ENCODE assay signal across 21 cellular contexts in genomic region chr11:69425895-69426544, GRCh38. TPM values are rescaled to one million over a fixed set of nuclear protein-coding genes. Genes with fewer than 3 reads are reported as not detected.
DNase-seq lines count a peak whose midpoint lies in the region; ATAC-seq and TF ChIP-seq lines count a peak whose summit lies in the region.
"Had no signal": no experiment of that assay in that cellular context is flagged by ENCODE, and none has a peak within 500 bp of the region (broad histone marks: within the 10 kb centered on the region; RNA-seq: fewer than 3 reads in every experiment).

No MANE protein-coding gene starts in this region.

- peaks cover 5% of the 10 kb centered on the region for H3K9me3 Mint-ChIP-seq in activated T-helper 17 cell treated with anti-CD3 and anti-CD28 coated beads, Interleukin-2, amount 50 U/mL, for 72 hours
- H3K9me3 Mint-ChIP-seq in progenitor cell of endocrine pancreas (ENCODE audit: low read depth) = peaks cover 7% of the 10 kb centered on the region

- H3K27ac ChIP-seq in gastrocnemius medialis = no peak overlapping the region
- H3K27ac ChIP-seq: breast epithelium, RWPE1, thoracic aorta had no signal

- no peak for TF ChIP-seq POLR2A in gastrocnemius medialis (IDR thresholded peaks at IDR 0.05)

- no peak overlapping the region for H3K4me3 Mint-ChIP-seq in activated T-helper 17 cell treated with anti-CD3 and anti-CD28 coated beads, Interleukin-2, amount 50 U/mL, for 72 hours
- no peak overlapping the region for H3K4me3 Mint-ChIP-seq in progenitor cell of endocrine pancreas (ENCODE audit: low read depth)

- H3K4me1 Mint-ChIP-seq in activated T-helper 17 cell treated with anti-CD3 and anti-CD28 coated beads, Interleukin-2, amount 50 U/mL, for 72 hours = peaks cover 8% of the 10 kb centered on the region
- H3K4me1 Mint-ChIP-seq in progenitor cell of endocrine pancreas (ENCODE audit: low read depth) = peaks cover 23% of the 10 kb centered on the region

- H3K36me3 Mint-ChIP-seq in activated T-helper 17 cell treated with anti-CD3 and anti-CD28 coated beads, Interleukin-2, amount 50 U/mL, for 72 hours (ENCODE audit: low read depth) = no peaks in the 10 kb centered on the region
- no peaks in the 10 kb centered on the region for H3K36me3 Mint-ChIP-seq in progenitor cell of endocrine pancreas (ENCODE audit: insufficient read depth)

- DNase-seq in stimulated activated CD4-positive, alpha-beta T cell treated with anti-CD3 and anti-CD28 coated beads, Interleukin-12 subunit alpha, Interleukin-12 subunit beta, amount 100 ng/mL, for 4 hours = peak; percentile 18
- DNase-seq in stimulated activated CD4-positive, alpha-beta T cell treated with anti-CD3 and anti-CD28 coated beads, Interleukin-2, amount 100 ng/mL, for 48 hours = no peak
- no peak for DNase-seq in progenitor cell of endocrine pancreas (ENCODE audit: low spot score, unreplicated experiment)
- DNase-seq in SIG-M5 (lab: John Stamatoyannopoulos, UW) = no peak
- DNase-seq in gastrocnemius medialis = no peak
- DNase-seq in NCI-H510A (lab: John Stamatoyannopoulos, UW) = no peak
- DNase-seq: activated CD4-positive, CD25-positive, alpha-beta regulatory T cell; activated gamma-delta T cell treated with Interleukin-2 at 50 U/mL for 16 hours; DMS 273 treated with DMSO at 0.1 percent for 48 hours; effector CD4-positive, alpha-beta T cell; MG63; NCI-H2107 had no signal

- H3K27me3 ChIP-seq in gastrocnemius medialis = peaks cover 0 to 7% (median 3%) of the 10 kb centered on the region in 3 donors
- H3K27me3 ChIP-seq: breast epithelium, MG63 had no signal

- ATAC-seq in activated T-helper 17 cell treated with anti-CD3 and anti-CD28 coated beads, Interleukin-2, amount 50 U/mL, for 72 hours (replicated peaks) = peak; percentile 87
- ATAC-seq in GM19035 (IDR thresholded peaks at IDR 0.05; ENCODE audit: unreplicated experiment) (no peak), gastrocnemius medialis (no peak)

- in situ Hi-C loops in gastrocnemius medialis (cut with MboI; ENCODE audit: low sequenced_read_pairs in 4 of 4) = no loop called here

- H3K27me3 Mint-ChIP-seq in activated T-helper 17 cell treated with anti-CD3 and anti-CD28 coated beads, Interleukin-2, amount 50 U/mL, for 72 hours = peaks cover 17% of the 10 kb centered on the region
- H3K27me3 Mint-ChIP-seq in progenitor cell of endocrine pancreas = no peaks in the 10 kb centered on the region

- no peaks in the 10 kb centered on the region for H3K4me1 ChIP-seq in gastrocnemius medialis
- H3K4me1 ChIP-seq: breast epithelium, HAP-1 had no signal

- peaks cover 0 to 5% (median 0%) of the 10 kb centered on the region in 3 donors for H3K9me3 ChIP-seq in gastrocnemius medialis
- H3K9me3 ChIP-seq: MG63 had no signal

- no peak overlapping the region for H3K4me3 ChIP-seq in gastrocnemius medialis
- H3K4me3 ChIP-seq: breast epithelium, HAP-1, MG63, thoracic aorta had no signal

- H3K36me3 ChIP-seq in gastrocnemius medialis = no peaks in the 10 kb centered on the region
- H3K36me3 ChIP-seq: breast epithelium, HAP-1, MG63, thoracic aorta had no signal

- intact Hi-C loops in gastrocnemius medialis (cut with DNase I; ENCODE audit: low total_unique reads) = no loop called here

- TF ChIP-seq CTCF in progenitor cell of endocrine pancreas (IDR thresholded peaks at IDR 0.05; ENCODE audit: unreplicated experiment) (no peak), gastrocnemius medialis (IDR thresholded peaks at IDR 0.05 in 4 of 5, conservative IDR thresholded peaks at IDR 0.05 in 1 of 5) (no peak)

- H3K27ac Mint-ChIP-seq in activated T-helper 17 cell treated with anti-CD3 and anti-CD28 coated beads, Interleukin-2, amount 50 U/mL, for 72 hours = no peak overlapping the region
- peak overlapping the region; percentile 73 for H3K27ac Mint-ChIP-seq in progenitor cell of endocrine pancreas

RNA-seq across cellular contexts. Expression of gene LINC01488, which starts 55.4 kb away (rescaled TPM):
- not detected for total RNA-seq in activated T-helper 17 cell treated with anti-CD3 and anti-CD28 coated beads, Interleukin-2, amount 50 U/mL, for 72 hours
- total RNA-seq in progenitor cell of endocrine pancreas = 1.3 and 1.4 TPM in 2 replicates
- not detected for total RNA-seq in gastrocnemius medialis
- total RNA-seq: breast epithelium, fibroblast of lung, mononuclear cell, osteocyte, thoracic aorta had no signal
